1 cellular context compared by ENCODE assay signal in genomic region chr5:82821978-82822927, GRCh38.
TF ChIP-seq lines count a peak whose summit lies in the region.

No MANE protein-coding gene starts in this region.

TF ChIP-seq in K562, 482 proteins besides CTCF, POLR2A, EP300 and RAD21 (continued from another document):
- TF ChIP-seq PKNOX1 (IDR thresholded peaks at IDR 0.05) (no peak), HSF4 (CRISPR knock-in tag; IDR thresholded peaks at IDR 0.05; ENCODE audit: borderline replicate concordance) (no peak)
